Comparison of ENCODE assay signal across 25 cellular contexts in the genomic region with DNA sequence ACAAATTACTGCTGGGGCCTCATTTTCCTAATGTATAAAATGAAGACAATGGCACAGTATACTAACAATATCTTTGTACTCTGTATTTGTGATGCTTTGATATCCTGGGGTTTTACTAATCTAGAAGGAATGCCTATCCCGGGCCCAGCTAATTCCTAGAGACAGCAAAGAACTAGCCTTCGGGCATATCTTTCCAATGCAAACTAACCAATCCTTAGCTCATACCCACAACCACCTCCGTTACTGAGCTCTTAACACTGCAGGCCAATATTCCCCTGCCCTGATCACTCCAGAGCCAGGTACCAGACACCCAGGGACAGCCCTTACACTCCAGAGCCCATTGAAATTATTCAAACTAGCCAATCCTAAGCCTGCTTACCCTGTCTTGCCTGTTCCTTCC.
DNase-seq lines count a peak whose midpoint lies in the region; ATAC-seq and TF ChIP-seq lines count a peak whose summit lies in the region.
"Had no signal": no experiment of that assay in that cellular context is flagged by ENCODE, and none has a peak within 500 bp of the region (broad histone marks: within the 10 kb centered on the region; RNA-seq: fewer than 3 reads in every experiment).

No MANE protein-coding gene starts in this region.

- H3K14ac ChIP-seq in trophoblast cell (ENCODE audit: low read length), result no peak overlapping the region

- no peaks in the 10 kb centered on the region for H3K4me1 ChIP-seq in GM23248 (ENCODE audit: insufficient read depth)
- H3K4me1 ChIP-seq in trophoblast cell (ENCODE audit: control insufficient read depth in 1 of 2, insufficient read depth in 2 of 2, low read length in 2 of 2), result peaks cover 0 to 4% of the 10 kb centered on the region in 2 experiments
- H3K4me1 ChIP-seq: gastrocnemius medialis, Peyer's patch had no signal

- H2BK120ac ChIP-seq in trophoblast cell (ENCODE audit: insufficient read depth, low read length, poor library complexity), result no peak overlapping the region

- H3K4me3 ChIP-seq in GM23248, result no peak overlapping the region
- H3K4me3 ChIP-seq in trophoblast cell (ENCODE audit: low read depth, low read length), result no peak overlapping the region
- H3K4me3 ChIP-seq: gastrocnemius medialis, Peyer's patch, tibial artery had no signal

- no peak overlapping the region for H2BK12ac ChIP-seq in trophoblast cell (ENCODE audit: low read length)

- H3K9me2 ChIP-seq in GM23248 (ENCODE audit: insufficient read depth), result no peaks in the 10 kb centered on the region

- no peak overlapping the region for H3K27ac Mint-ChIP-seq in osteocyte (ENCODE audit: unreplicated experiment)
- H3K27ac Mint-ChIP-seq: activated B cell treated with CpG ODN at 0.5 μM for 24 hours; activated naive CD8-positive, alpha-beta T cell treated with anti-CD3 and anti-CD28 coated beads, Interleukin-2, amount 50 U/mL, for 24 hours; CD4-positive, alpha-beta memory T cell; natural killer cell treated with Interleukin-12 subunit alpha and Interleukin-12 subunit beta and Interleukin-15 and Interleukin-18, amount 100 ng/mL, for 72 hours; progenitor cell of endocrine pancreas had no signal

- TF ChIP-seq CTCF in VCaP (conservative IDR thresholded peaks at IDR 0.05), result no peak
- no peak for TF ChIP-seq CTCF in osteocyte (IDR thresholded peaks at IDR 0.05)

- H2AFZ ChIP-seq in GM23248 (no peak overlapping the region), trophoblast cell (ENCODE audit: insufficient read depth, low read length, poor library complexity) (no peak overlapping the region)

- H3K4me1 Mint-ChIP-seq in osteocyte (ENCODE audit: unreplicated experiment), result peaks cover 9% of the 10 kb centered on the region
- H3K4me1 Mint-ChIP-seq: activated B cell treated with CpG ODN at 0.5 μM for 24 hours; activated naive CD8-positive, alpha-beta T cell treated with anti-CD3 and anti-CD28 coated beads, Interleukin-2, amount 50 U/mL, for 24 hours; CD4-positive, alpha-beta memory T cell had no signal

- WGBS in GM23248 (ENCODE audit: low coverage in 1 of 2, low lambda C conversion rate in 2 of 2, missing lambda C conversion rate in 2 of 2), 2 experiments, result 81 to 93% methylated on average over 3 of the region's 3 CpGs
- WGBS in trophoblast cell (ENCODE audit: extremely low coverage, insufficient coverage, insufficient read length), result no CpG with 5 or more reads among the region's 3 CpGs

- H3K79me1 ChIP-seq in trophoblast cell (ENCODE audit: low read length), result no peaks in the 10 kb centered on the region

- no peak overlapping the region for H3K4me3 Mint-ChIP-seq in osteocyte (ENCODE audit: unreplicated experiment)
- H3K4me3 Mint-ChIP-seq: activated B cell treated with CpG ODN at 0.5 μM for 24 hours; activated naive CD8-positive, alpha-beta T cell treated with anti-CD3 and anti-CD28 coated beads, Interleukin-2, amount 50 U/mL, for 24 hours; CD4-positive, alpha-beta memory T cell; natural killer cell treated with Interleukin-12 subunit alpha and Interleukin-12 subunit beta and Interleukin-15 and Interleukin-18, amount 100 ng/mL, for 72 hours had no signal

- H3K36me3 ChIP-seq in GM23248 (ENCODE audit: low read depth) (no peaks in the 10 kb centered on the region), trophoblast cell (ENCODE audit: control insufficient read depth in 1 of 2, insufficient read depth in 2 of 2, low read length in 2 of 2) (no peaks in the 10 kb centered on the region)
- H3K36me3 ChIP-seq: gastrocnemius medialis, Peyer's patch, tibial artery had no signal

- H3K79me2 ChIP-seq in GM23248 (ENCODE audit: insufficient read depth), result no peaks in the 10 kb centered on the region
- H3K79me2 ChIP-seq in trophoblast cell (ENCODE audit: control insufficient read depth, insufficient read depth, low read length, poor library complexity), result no peaks in the 10 kb centered on the region

- ATAC-seq in GM18861 (IDR thresholded peaks at IDR 0.05; ENCODE audit: unreplicated experiment), result no peak
- ATAC-seq: activated naive CD8-positive, alpha-beta T cell treated with anti-CD3 and anti-CD28 coated beads, Interleukin-2, amount 50 U/mL, for 24 hours; gastrocnemius medialis; natural killer cell treated with Interleukin-12 subunit alpha and Interleukin-12 subunit beta and Interleukin-15 and Interleukin-18, amount 100 ng/mL, for 72 hours; SK-N-SH treated with all-trans-retinoic acid at 6 μM for 48 hours had no signal

- H3K27me3 Mint-ChIP-seq in osteocyte (ENCODE audit: unreplicated experiment), result no peaks in the 10 kb centered on the region
- H3K27me3 Mint-ChIP-seq: activated B cell treated with CpG ODN at 0.5 μM for 24 hours; activated naive CD8-positive, alpha-beta T cell treated with anti-CD3 and anti-CD28 coated beads, Interleukin-2, amount 50 U/mL, for 24 hours; CD4-positive, alpha-beta memory T cell; natural killer cell treated with Interleukin-12 subunit alpha and Interleukin-12 subunit beta and Interleukin-15 and Interleukin-18, amount 100 ng/mL, for 72 hours; progenitor cell of endocrine pancreas had no signal

- H3K27ac ChIP-seq in GM23248 (no peak overlapping the region), VCaP (0 out of 2 replicates have a peak overlapping the region, but pooled peaks have one; percentile 0), trophoblast cell (ENCODE audit: low read depth, low read length) (no peak overlapping the region)
- H3K27ac ChIP-seq: gastrocnemius medialis, Peyer's patch, tibial artery had no signal

- H3K9me3 Mint-ChIP-seq in osteocyte (ENCODE audit: unreplicated experiment), result peaks cover 6% of the 10 kb centered on the region
- H3K9me3 Mint-ChIP-seq: activated B cell treated with CpG ODN at 0.5 μM for 24 hours; natural killer cell treated with Interleukin-12 subunit alpha and Interleukin-12 subunit beta and Interleukin-15 and Interleukin-18, amount 100 ng/mL, for 72 hours had no signal

- H3K4me2 ChIP-seq in GM23248 (ENCODE audit: unreplicated experiment), result no peak overlapping the region
- no peak overlapping the region for H3K4me2 ChIP-seq in trophoblast cell (ENCODE audit: low read length)

- H4K12ac ChIP-seq in trophoblast cell (ENCODE audit: low read depth, low read length), result no peak overlapping the region

- H3K9ac ChIP-seq in GM23248 (no peak overlapping the region), trophoblast cell (ENCODE audit: low read length) (no peak overlapping the region)

- H4K91ac ChIP-seq in trophoblast cell (ENCODE audit: low read depth, low read length), result no peak overlapping the region

- H4K20me1 ChIP-seq in GM23248 (ENCODE audit: insufficient read depth), result no peaks in the 10 kb centered on the region

- H3K27me3 ChIP-seq in GM23248 (replicated peaks; ENCODE audit: insufficient read depth), result no peaks in the 10 kb centered on the region
- no peaks in the 10 kb centered on the region for H3K27me3 ChIP-seq in trophoblast cell (ENCODE audit: insufficient read depth, low read length)
- H3K27me3 ChIP-seq: gastrocnemius medialis, Peyer's patch, tibial artery had no signal

- no peak overlapping the region for H4K8ac ChIP-seq in trophoblast cell (ENCODE audit: low read depth, low read length)

- no peak overlapping the region for H3K23ac ChIP-seq in trophoblast cell (ENCODE audit: low read length)

- H2AK5ac ChIP-seq in trophoblast cell (ENCODE audit: low read length), result no peak overlapping the region

- H3F3A ChIP-seq in GM23248 (ENCODE audit: insufficient read depth), result no peaks in the 10 kb centered on the region

- peaks cover 2% of the 10 kb centered on the region for H3K36me3 Mint-ChIP-seq in osteocyte (ENCODE audit: unreplicated experiment)
- H3K36me3 Mint-ChIP-seq: natural killer cell treated with Interleukin-12 subunit alpha and Interleukin-12 subunit beta and Interleukin-15 and Interleukin-18, amount 100 ng/mL, for 72 hours had no signal

- in situ Hi-C loops in GM23248 (cut with MboI), result no loop called here

- H3K9me3 ChIP-seq in GM23248 (ENCODE audit: low read depth) (no peaks in the 10 kb centered on the region), trophoblast cell (ENCODE audit: insufficient read depth, low read depth, low read length) (peaks cover 15% of the 10 kb centered on the region)
- H3K9me3 ChIP-seq: gastrocnemius medialis, Peyer's patch, tibial artery had no signal

- no peak overlapping the region for H3K4ac ChIP-seq in trophoblast cell (ENCODE audit: low read depth, low read length)

- H3K18ac ChIP-seq in trophoblast cell (ENCODE audit: low read length), result no peak overlapping the region

- peak; percentile 5 for DNase-seq in GM23248
- peak; percentile 83 for DNase-seq in foreskin melanocyte
- peak; percentile 58 to 75 for DNase-seq in trophoblast cell
- no peak for DNase-seq in osteocyte (ENCODE audit: extremely low spot score, unreplicated experiment)
- DNase-seq in midbrain (lab: John Stamatoyannopoulos, UW), result no peak
- DNase-seq in NCI-H1105 treated with DMSO at 0.1 percent for 48 hours (lab: John Stamatoyannopoulos, UW), result no peak
- DNase-seq: activated B cell treated with CpG ODN at 0.5 μM for 24 hours; activated CD4-positive, alpha-beta T cell treated with anti-CD3 and anti-CD28 coated beads, Interleukin-2, amount 50 U/mL, for 48 hours; activated effector memory CD4-positive, alpha-beta T cell treated with anti-CD3 and anti-CD28 coated beads, Interleukin-2, amount 50 U/mL, for 16 hours; activated naive CD8-positive, alpha-beta T cell treated with anti-CD3 and anti-CD28 coated beads, Interleukin-2, amount 50 U/mL, for 24 hours; caudate nucleus; CD4-positive, alpha-beta memory T cell; DMS153; erythroblast; gastrocnemius medialis; NCI-H187; NK-92 treated with Interleukin-12 subunit alpha and Interleukin-12 subunit beta, amount 100 ng/mL, for 24 hours; Peyer's patch; stimulated activated naive CD4-positive, alpha-beta T cell treated with Interleukin-2 at 50 U/mL for 16 hours; tibial artery had no signal

- no peak overlapping the region for H2BK5ac ChIP-seq in trophoblast cell (ENCODE audit: low read depth, low read length, poor library complexity)

Comparison
In these comparisons a context has a peak if more than half of its experiments do, and no peak if none do; other contexts are left out.
1. DNase-seq: peak in GM23248 (single experiment), foreskin melanocyte (single experiment) and trophoblast cell (2 of 2); none in osteocyte (single experiment), midbrain (single experiment) and NCI-H1105 treated with DMSO at 0.1 percent for 48 hours (single experiment).